In the genomic region with DNA sequence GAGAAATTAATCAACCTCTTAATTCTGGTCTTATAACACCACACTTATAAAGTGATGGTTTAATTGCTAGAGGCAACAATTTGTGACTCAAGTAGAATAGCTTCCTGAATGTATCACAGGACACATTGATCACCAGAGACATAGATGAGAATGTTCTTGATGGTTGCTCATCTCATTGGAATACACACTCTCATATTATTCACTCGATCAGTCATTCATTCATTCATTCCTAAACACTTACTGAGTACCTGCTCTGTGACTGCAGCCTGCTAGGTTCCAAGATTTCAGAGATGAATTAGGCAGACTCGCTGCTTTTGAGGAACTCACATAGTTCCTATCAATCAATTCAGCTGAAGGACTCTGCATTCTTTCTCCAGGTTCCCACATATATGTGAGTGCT, we compare ENCODE assay signal across 26 cellular contexts.
A peak's percentile ranks its signal among the peaks of the same experiment; 100 is the strongest.
DNase-seq lines count a peak whose midpoint lies in the region; TF ChIP-seq lines count a peak whose summit lies in the region.
"Had no signal": no experiment of that assay in that cellular context is flagged by ENCODE, and none has a peak within 500 bp of the region (broad histone marks: within the 10 kb centered on the region; RNA-seq: fewer than 3 reads in every experiment).

No MANE protein-coding gene starts in this region.

- H3K27ac Mint-ChIP-seq in neural progenitor cell: no peak overlapping the region
- H3K27ac Mint-ChIP-seq: activated CD4-positive, alpha-beta memory T cell treated with anti-CD3 and anti-CD28 coated beads for 36 hours; activated naive CD4-positive, alpha-beta T cell treated with anti-CD3 and anti-CD28 coated beads, Interleukin-2, amount 10 ng/mL, durations not matched to agents 7 days and 5 days; GM23338; T-cell had no signal

- H3K9me3 Mint-ChIP-seq in neural progenitor cell: peaks cover 10% of the 10 kb centered on the region
- H3K9me3 Mint-ChIP-seq: activated CD4-positive, alpha-beta memory T cell treated with anti-CD3 and anti-CD28 coated beads for 36 hours; GM23338 had no signal

- peaks cover 23% of the 10 kb centered on the region for H3K4me1 ChIP-seq in neural progenitor cell
- no peaks in the 10 kb centered on the region for H3K4me1 ChIP-seq in adrenal gland (replicated peaks in 1 of 2)
- H3K4me1 ChIP-seq in tibial nerve: no peaks in the 10 kb centered on the region
- H3K4me1 ChIP-seq: lower lobe of right lung, Peyer's patch had no signal

- in situ Hi-C loops in KBM-7 (cut with MboI; ENCODE audit: low pct_unique_long_range_greater_than_20kb, low sequenced_read_pairs): no loop called here

- H3K4me3 Mint-ChIP-seq in neural progenitor cell: no peak overlapping the region
- H3K4me3 Mint-ChIP-seq: activated CD4-positive, alpha-beta memory T cell treated with anti-CD3 and anti-CD28 coated beads for 36 hours; activated naive CD4-positive, alpha-beta T cell treated with anti-CD3 and anti-CD28 coated beads, Interleukin-2, amount 10 ng/mL, durations not matched to agents 7 days and 5 days; GM23338; nephron; T-cell had no signal

- TF ChIP-seq CTCF in neural progenitor cell (IDR thresholded peaks at IDR 0.05) (no peak), adrenal gland (IDR thresholded peaks at IDR 0.05) (no peak), tibial nerve (IDR thresholded peaks at IDR 0.05) (no peak)

- intact Hi-C loops in adrenal gland (cut with DNase I): no loop called here

- 80 to 89% (median 83%) methylated on average over 2 of the region's 2 CpGs for WGBS in adrenal gland, 4 donors
- 84 to 97% methylated on average over 2 of the region's 2 CpGs for WGBS in tibial nerve, 2 donors

- H3K9me3 ChIP-seq in neural progenitor cell (ENCODE audit: low read depth) (no peaks in the 10 kb centered on the region), adrenal gland (replicated peaks in 1 of 3) (no peaks in the 10 kb centered on the region), tibial nerve (peaks cover 0 to under 1% (median 0%) of the 10 kb centered on the region in 4 donors)
- H3K9me3 ChIP-seq: lower lobe of right lung, ovary, Peyer's patch had no signal

- no peak for TF ChIP-seq POLR2A in adrenal gland (IDR thresholded peaks at IDR 0.05)
- TF ChIP-seq POLR2A in tibial nerve (IDR thresholded peaks at IDR 0.05): no peak

- no peak overlapping the region for H3K9ac ChIP-seq in neural progenitor cell

- peaks cover 17% of the 10 kb centered on the region for H3F3A ChIP-seq in neural progenitor cell (ENCODE audit: low read depth)

- H3K79me2 ChIP-seq in neural progenitor cell (ENCODE audit: low read depth): no peaks in the 10 kb centered on the region

- peaks cover 5% of the 10 kb centered on the region for H3K27me3 Mint-ChIP-seq in neural progenitor cell (ENCODE audit: insufficient read depth, low read depth)
- H3K27me3 Mint-ChIP-seq: activated CD4-positive, alpha-beta memory T cell treated with anti-CD3 and anti-CD28 coated beads for 36 hours; activated naive CD4-positive, alpha-beta T cell treated with anti-CD3 and anti-CD28 coated beads, Interleukin-2, amount 10 ng/mL, durations not matched to agents 7 days and 5 days; T-cell had no signal

- H3K36me3 ChIP-seq in neural progenitor cell: no peaks in the 10 kb centered on the region
- no peaks in the 10 kb centered on the region for H3K36me3 ChIP-seq in adrenal gland (replicated peaks in 1 of 2)
- peaks cover 0 to 56% (median 0%) of the 10 kb centered on the region in 3 donors for H3K36me3 ChIP-seq in tibial nerve
- H3K36me3 ChIP-seq: ovary had no signal

- H3K27ac ChIP-seq in epithelial cell of prostate: peak overlapping the region; percentile 98
- H3K27ac ChIP-seq in neural progenitor cell: peak overlapping the region; percentile 92
- H3K27ac ChIP-seq in adrenal gland: no peak overlapping the region
- no peak overlapping the region for H3K27ac ChIP-seq in tibial nerve
- H3K27ac ChIP-seq: C4-2B, lower lobe of right lung, ovary, Peyer's patch had no signal

- TF ChIP-seq EP300 in tibial nerve (IDR thresholded peaks at IDR 0.05): no peak

- H3K27me3 ChIP-seq in neural progenitor cell (no peaks in the 10 kb centered on the region), adrenal gland (no peaks in the 10 kb centered on the region), tibial nerve (no peaks in the 10 kb centered on the region)
- H3K27me3 ChIP-seq: ovary, Peyer's patch had no signal

- peaks cover 35% of the 10 kb centered on the region for H3K36me3 Mint-ChIP-seq in neural progenitor cell

- no peak overlapping the region for H2AFZ ChIP-seq in neural progenitor cell (replicated peaks)
- H2AFZ ChIP-seq: GM23338 had no signal

- H3K4me1 Mint-ChIP-seq in neural progenitor cell: peaks cover 15% of the 10 kb centered on the region
- H3K4me1 Mint-ChIP-seq: activated naive CD4-positive, alpha-beta T cell treated with anti-CD3 and anti-CD28 coated beads, Interleukin-2, amount 10 ng/mL, durations not matched to agents 7 days and 5 days; T-cell had no signal

- H4K20me1 ChIP-seq in neural progenitor cell (ENCODE audit: low read depth): no peaks in the 10 kb centered on the region

- DNase-seq in GM03348 (ENCODE audit: low spot score): peak; percentile 13
- DNase-seq in MV-4-11 (lab: John Stamatoyannopoulos, UW): peak; percentile 24
- peak; percentile 87 for DNase-seq in epithelial cell of prostate (ENCODE audit: low read depth, low spot score)
- DNase-seq in neural progenitor cell (ENCODE audit: low spot score): no peak
- DNase-seq in adrenal gland: no peak
- DNase-seq in tibial nerve (ENCODE audit: low spot score in 2 of 2): no peak
- no peak for DNase-seq in C1 segment of cervical spinal cord (lab: John Stamatoyannopoulos, UW)
- no peak for DNase-seq in KBM-7
- DNase-seq: activated CD4-positive, alpha-beta memory T cell treated with anti-CD3 and anti-CD28 coated beads for 36 hours; activated CD8-positive, alpha-beta memory T cell treated with anti-CD3 and anti-CD28 coated beads, Interleukin-2, amount 50 U/mL, for 48 hours; activated naive CD4-positive, alpha-beta T cell treated with anti-CD3 and anti-CD28 coated beads, Interleukin-2, amount 10 ng/mL, durations not matched to agents 7 days and 5 days; amygdala; Calu3; glutamatergic neuron; lower lobe of right lung; NCI-H1105; NCI-H187 treated with DMSO at 0.1 percent for 48 hours; NCI-H524 treated with DMSO at 0.1 percent for 48 hours; ovary; Peyer's patch; right cardiac atrium; stimulated activated CD4-positive, alpha-beta T cell treated with anti-CD3 and anti-CD28 coated beads, Interleukin-2, amount 100 ng/mL, for 48 hours; T-cell had no signal

- H3K4me2 ChIP-seq in neural progenitor cell: peak overlapping the region; percentile 42
- H3K4me2 ChIP-seq: GM23338 had no signal

- no peak overlapping the region for H3K4me3 ChIP-seq in neural progenitor cell
- H3K4me3 ChIP-seq in adrenal gland: no peak overlapping the region
- H3K4me3 ChIP-seq in tibial nerve: no peak overlapping the region
- H3K4me3 ChIP-seq: GM23338, lower lobe of right lung, ovary, Peyer's patch had no signal

Comparison
In these comparisons a context has a peak if more than half of its experiments do, and no peak if none do; other contexts are left out.
1. DNase-seq: peak in GM03348 (single experiment), MV-4-11 (single experiment) and epithelial cell of prostate (single experiment); none in neural progenitor cell (single experiment), adrenal gland (0 of 7), tibial nerve (0 of 2), C1 segment of cervical spinal cord (0 of 14) and KBM-7 (single experiment).
2. H3K27ac ChIP-seq: peak in epithelial cell of prostate (single experiment) and neural progenitor cell (single experiment); none in adrenal gland (0 of 5) and tibial nerve (0 of 4).